In the genomic region with DNA sequence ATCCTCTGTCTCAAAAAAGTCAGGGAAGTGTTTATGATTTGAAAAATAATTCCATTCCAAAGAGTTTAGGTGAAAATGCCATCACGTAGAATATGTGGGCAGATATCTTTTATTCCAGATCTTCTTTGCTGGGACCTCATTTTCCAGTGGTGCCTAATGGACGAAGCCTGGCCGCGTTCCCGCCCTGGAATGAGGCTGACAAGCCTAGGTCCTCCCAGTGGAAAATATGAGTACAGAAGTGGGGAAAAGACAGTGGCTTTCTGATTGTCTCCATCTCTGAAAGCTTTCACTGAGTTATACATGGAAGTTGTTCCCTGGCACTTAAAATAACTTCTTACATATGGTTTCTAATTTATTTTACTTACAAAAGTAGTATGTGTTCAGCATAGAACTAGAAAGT, we compare ENCODE assay signal across 11 cellular contexts.
DNase-seq lines count a peak whose midpoint lies in the region; ATAC-seq and TF ChIP-seq lines count a peak whose summit lies in the region.
"Had no signal": no experiment of that assay in that cellular context is flagged by ENCODE, and none has a peak within 500 bp of the region (broad histone marks: within the 10 kb centered on the region; RNA-seq: fewer than 3 reads in every experiment).

No MANE protein-coding gene starts in this region.

- H3K36me3 ChIP-seq in heart left ventricle (peaks cover 0 to 10% (median 4%) of the 10 kb centered on the region in 9 donors), rectal smooth muscle tissue (ENCODE audit: control insufficient read depth, insufficient read depth, low read length) (peaks cover 4% of the 10 kb centered on the region)
- H3K36me3 ChIP-seq: BLaER1 had no signal

- H3K9ac ChIP-seq in rectal smooth muscle tissue (ENCODE audit: low read length) = no peak overlapping the region
- H3K9ac ChIP-seq: BLaER1 had no signal

- TF ChIP-seq CTCF in heart left ventricle (IDR thresholded peaks at IDR 0.05) = peak in 3 of 12 donors; percentile 7 to 28 (median 15)

- DNase-seq in AG08395 (ENCODE audit: low spot score) = peak; percentile 84
- DNase-seq in amniotic epithelial cell (ENCODE audit: low read depth) = peak; percentile 29
- peak; percentile 80 to 84 (median 83) for DNase-seq in heart left ventricle
- DNase-seq in stimulated activated CD8-positive, alpha-beta memory T cell treated with anti-CD3 and anti-CD28 coated beads, Interleukin-4, amount 100 ng/mL, for 48 hours = no peak
- no peak for DNase-seq in caudate nucleus (lab: John Stamatoyannopoulos, UW)
- DNase-seq in KG1 (lab: John Stamatoyannopoulos, UW) = no peak
- DNase-seq: cortex of kidney; NK-92 treated with Interleukin-12 subunit alpha and Interleukin-12 subunit beta, amount 100 ng/mL, for 24 hours had no signal

- H3K9me3 ChIP-seq in heart left ventricle = no peaks in the 10 kb centered on the region
- H3K9me3 ChIP-seq: BLaER1 had no signal

- no peak for TF ChIP-seq POLR2A in heart left ventricle (IDR thresholded peaks at IDR 0.05)

- peak; percentile 43 to 73 (median 64) for ATAC-seq in heart left ventricle
- no peak for ATAC-seq in HG03280 (IDR thresholded peaks at IDR 0.05; ENCODE audit: unreplicated experiment)

- H3K27me3 ChIP-seq in heart left ventricle (no peaks in the 10 kb centered on the region), rectal smooth muscle tissue (ENCODE audit: control insufficient read depth, insufficient read depth, low read length) (no peaks in the 10 kb centered on the region)
- H3K27me3 ChIP-seq: BLaER1 had no signal

- peak overlapping the region; percentile 74 to 94 (median 82) for H3K27ac ChIP-seq in heart left ventricle
- H3K27ac ChIP-seq in rectal smooth muscle tissue (ENCODE audit: low read depth, low read length) = peak overlapping the region; percentile 88
- H3K27ac ChIP-seq in caudate nucleus (ENCODE audit: low read depth, low read length) = no peak overlapping the region
- H3K27ac ChIP-seq: BLaER1 had no signal

- H3K4me1 ChIP-seq in heart left ventricle = peaks cover 0 to 69% (median 43%) of the 10 kb centered on the region in 12 donors
- peaks cover 39% of the 10 kb centered on the region for H3K4me1 ChIP-seq in rectal smooth muscle tissue (ENCODE audit: control insufficient read depth, insufficient read depth, low read length)

- H3K4me3 ChIP-seq in heart left ventricle = peak overlapping the region in 9 of 12 donors; percentile 7 to 47 (median 23)
- H3K4me3 ChIP-seq in rectal smooth muscle tissue (ENCODE audit: low read length) = peak overlapping the region; percentile 54
- H3K4me3 ChIP-seq: BLaER1 had no signal

- intact Hi-C loops in heart left ventricle (cut with DNase I) = loop anchor here in 2 of 10 donors (1.0 kb wide), 1 partner anchor 11 kb away; no protein-coding TSS in a partner anchor

- 32 to 47% (median 38%) methylated on average over 5 of the region's 5 CpGs for WGBS in heart left ventricle, 4 donors

Comparison
In these comparisons a context has a peak if more than half of its experiments do, and no peak if none do; other contexts are left out.
1. DNase-seq: peak in AG08395 (single experiment), amniotic epithelial cell (single experiment) and heart left ventricle (5 of 5); none in stimulated activated CD8-positive, alpha-beta memory T cell treated with anti-CD3 and anti-CD28 coated beads, Interleukin-4, amount 100 ng/mL, for 48 hours (single experiment), caudate nucleus (0 of 61) and KG1 (single experiment).